In genomic region chr5:55481293-55481900, GRCh38 we compare ENCODE assay signal across 21 cellular contexts. TPM values are rescaled to one million over a fixed set of nuclear protein-coding genes. Genes with fewer than 3 reads are reported as not detected.
DNase-seq lines count a peak whose midpoint lies in the region; ATAC-seq and TF ChIP-seq lines count a peak whose summit lies in the region.
"Had no signal": no experiment of that assay in that cellular context is flagged by ENCODE, and none has a peak within 500 bp of the region (broad histone marks: within the 10 kb centered on the region; RNA-seq: fewer than 3 reads in every experiment).

No MANE protein-coding gene starts in this region.

- peaks cover 13% of the 10 kb centered on the region for H3K4me1 ChIP-seq in osteoblast (ENCODE audit: insufficient read depth, low read length)
- peaks cover 9% of the 10 kb centered on the region for H3K4me1 ChIP-seq in mesendoderm (ENCODE audit: control insufficient read depth, low read depth, low read length)
- no peaks in the 10 kb centered on the region for H3K4me1 ChIP-seq in uterus

- no CpG with 5 or more reads among the region's 3 CpGs for WGBS in mesendoderm (ENCODE audit: extremely low coverage, insufficient coverage, low lambda C conversion rate)

- TF ChIP-seq CTCF in osteoblast (IDR thresholded peaks at IDR 0.05; ENCODE audit: extremely low read depth, low read depth, low read length) (no peak), uterus (IDR thresholded peaks at IDR 0.05) (no peak)

- no peak overlapping the region for H2AK5ac ChIP-seq in mesendoderm (ENCODE audit: low read length)

- no peak for ATAC-seq in central memory CD8-positive, alpha-beta T cell (replicated peaks; ENCODE audit: extremely low read depth, poor library complexity, severe bottlenecking)
- no peak for ATAC-seq in HG03521 (IDR thresholded peaks at IDR 0.05; ENCODE audit: unreplicated experiment)
- ATAC-seq in HG03354 (IDR thresholded peaks at IDR 0.05; ENCODE audit: poor library complexity, severe bottlenecking, unreplicated experiment) = no peak
- ATAC-seq: heart right ventricle; pancreas; sciatic nerve; stimulated activated naive CD8-positive, alpha-beta T cell treated with anti-CD3 and anti-CD28 coated beads, Interleukin-15, Interleukin-2, amounts not matched to agents 100 U/mL and 50 U/mL, for 24 hours had no signal

- H3K9me3 ChIP-seq in osteoblast (ENCODE audit: low read depth, low read length) (no peaks in the 10 kb centered on the region), uterus (no peaks in the 10 kb centered on the region)
- H3K9me3 ChIP-seq: HAP-1, heart right ventricle, pancreas, tibial artery had no signal

- H3K36me3 ChIP-seq in osteoblast (ENCODE audit: insufficient read depth, low read length) (no peaks in the 10 kb centered on the region), mesendoderm (ENCODE audit: control insufficient read depth, insufficient read depth, low read length) (no peaks in the 10 kb centered on the region), uterus (no peaks in the 10 kb centered on the region)
- H3K36me3 ChIP-seq: HAP-1, pancreas had no signal

- intact Hi-C loops in uterus (cut with DNase I; ENCODE audit: low total_unique reads) = no loop called here

- no peak overlapping the region for H3K4ac ChIP-seq in mesendoderm (ENCODE audit: low read depth, low read length)

- H3K4me2 ChIP-seq in osteoblast (ENCODE audit: insufficient read depth, low read length) = peak overlapping the region; percentile 62
- no peak overlapping the region for H3K4me2 ChIP-seq in mesendoderm (ENCODE audit: low read length)

- H3K4me3 ChIP-seq in osteoblast (ENCODE audit: insufficient read depth, low read length) = no peak overlapping the region
- no peak overlapping the region for H3K4me3 ChIP-seq in mesendoderm (ENCODE audit: low read length)
- H3K4me3 ChIP-seq in uterus = no peak overlapping the region
- H3K4me3 ChIP-seq: HAP-1, heart right ventricle, pancreas, tibial artery had no signal

- no peak overlapping the region for H3K9ac ChIP-seq in mesendoderm (ENCODE audit: low read length)

- H3K18ac ChIP-seq in mesendoderm (ENCODE audit: low read length) = no peak overlapping the region

- H2BK120ac ChIP-seq in mesendoderm (ENCODE audit: low read depth, low read length) = no peak overlapping the region

- H3K79me1 ChIP-seq in mesendoderm (ENCODE audit: low read length) = peaks cover 5% of the 10 kb centered on the region

- no peak overlapping the region for H3K56ac ChIP-seq in mesendoderm (ENCODE audit: low read length)

- no peak for TF ChIP-seq POLR2A in uterus (IDR thresholded peaks at IDR 0.05)

- H4K8ac ChIP-seq in mesendoderm (ENCODE audit: low read depth, low read length) = no peak overlapping the region

- H3K23ac ChIP-seq in mesendoderm (ENCODE audit: low read length) = no peak overlapping the region

- no peak overlapping the region for H2BK5ac ChIP-seq in mesendoderm (ENCODE audit: low read length)

- H3K27me3 Mint-ChIP-seq in central memory CD8-positive, alpha-beta T cell = no peaks in the 10 kb centered on the region
- H3K27me3 Mint-ChIP-seq: activated CD4-positive, alpha-beta T cell treated with anti-CD3 and anti-CD28 coated beads, Interleukin-2, amount 10 ng/mL, durations not matched to agents 7 days and 5 days had no signal

- no peaks in the 10 kb centered on the region for H4K20me1 ChIP-seq in osteoblast (ENCODE audit: insufficient read depth, low read length)

- no peaks in the 10 kb centered on the region for H3K9me3 Mint-ChIP-seq in central memory CD8-positive, alpha-beta T cell
- H3K9me3 Mint-ChIP-seq: activated CD4-positive, alpha-beta T cell treated with anti-CD3 and anti-CD28 coated beads, Interleukin-2, amount 10 ng/mL, durations not matched to agents 7 days and 5 days had no signal

- H4K5ac ChIP-seq in mesendoderm (ENCODE audit: low read length) = no peak overlapping the region

- H3K4me3 Mint-ChIP-seq in central memory CD8-positive, alpha-beta T cell = no peak overlapping the region
- H3K4me3 Mint-ChIP-seq: activated CD4-positive, alpha-beta T cell treated with anti-CD3 and anti-CD28 coated beads, Interleukin-2, amount 10 ng/mL, durations not matched to agents 7 days and 5 days had no signal

- peak; percentile 14 for DNase-seq in ELR (ENCODE audit: low read depth)
- peak; percentile 94 for DNase-seq in NCI-H2171 treated with DMSO at 0.1 percent for 48 hours (lab: John Stamatoyannopoulos, UW)
- DNase-seq in central memory CD8-positive, alpha-beta T cell (ENCODE audit: low spot score in 2 of 2) = no peak
- no peak for DNase-seq in osteoblast (ENCODE audit: insufficient read length, low spot score, missing footprints)
- no peak for DNase-seq in mesendoderm
- no peak for DNase-seq in uterus
- DNase-seq: activated CD4-positive, alpha-beta T cell treated with anti-CD3 and anti-CD28 coated beads, Interleukin-2, amount 10 ng/mL, durations not matched to agents 7 days and 5 days; activated CD8-positive, alpha-beta memory T cell treated with anti-CD3 and anti-CD28 coated beads, Interleukin-2, amount 50 U/mL, for 4 hours; activated effector memory CD4-positive, alpha-beta T cell treated with Interleukin-2 at 50 U/mL for 16 hours; caudate nucleus; heart right ventricle; NCI-H2081; pancreas; SHP77; stimulated activated CD4-positive, alpha-beta T cell treated with anti-CD3 and anti-CD28 coated beads, Interleukin-1b, Interleukin-23, amount 100 ng/mL, for 48 hours; stimulated activated naive CD8-positive, alpha-beta T cell treated with anti-CD3 and anti-CD28 coated beads, Interleukin-15, Interleukin-2, amounts not matched to agents 100 U/mL and 50 U/mL, for 24 hours; tibial artery had no signal

- no peak overlapping the region for H2BK15ac ChIP-seq in mesendoderm (replicated peaks; ENCODE audit: low read depth)

- no peaks in the 10 kb centered on the region for H3K79me2 ChIP-seq in osteoblast (ENCODE audit: insufficient read depth, low read length)
- peaks cover 5% of the 10 kb centered on the region for H3K79me2 ChIP-seq in mesendoderm (ENCODE audit: control insufficient read depth, insufficient read depth, low read length)

- H3K27me3 ChIP-seq in osteoblast (ENCODE audit: insufficient read depth, low read length) (no peaks in the 10 kb centered on the region), mesendoderm (ENCODE audit: insufficient read depth, low read length, poor library complexity) (no peaks in the 10 kb centered on the region), uterus (no peaks in the 10 kb centered on the region)
- H3K27me3 ChIP-seq: heart right ventricle, pancreas, tibial artery had no signal

- no peaks in the 10 kb centered on the region for H3K4me1 Mint-ChIP-seq in central memory CD8-positive, alpha-beta T cell

- peak overlapping the region; percentile 52 for H3K27ac Mint-ChIP-seq in central memory CD8-positive, alpha-beta T cell (ENCODE audit: low read depth)
- H3K27ac Mint-ChIP-seq: activated CD4-positive, alpha-beta T cell treated with anti-CD3 and anti-CD28 coated beads, Interleukin-2, amount 10 ng/mL, durations not matched to agents 7 days and 5 days had no signal

- no peaks in the 10 kb centered on the region for H3K36me3 Mint-ChIP-seq in central memory CD8-positive, alpha-beta T cell (ENCODE audit: insufficient read depth)

- no peak overlapping the region for H2AFZ ChIP-seq in osteoblast (ENCODE audit: low read length)

- H3K27ac ChIP-seq in osteoblast (ENCODE audit: low read depth, low read length) (peak overlapping the region; percentile 47), mesendoderm (ENCODE audit: low read depth, low read length) (no peak overlapping the region), uterus (no peak overlapping the region)
- H3K27ac ChIP-seq: heart right ventricle, pancreas, tibial artery had no signal

RNA-seq across cellular contexts. Expression of gene PLPP1, which starts 53.4 kb away (rescaled TPM):
- 53.0 and 69.8 TPM in 2 replicates for total RNA-seq in osteoblast
- polyA plus RNA-seq in mesendoderm (2013, experiment 1 of 2) = 14.6 TPM
- 14.9 TPM for polyA plus RNA-seq in mesendoderm (2013, experiment 2 of 2)
- 100 to 1,000 TPM in 3 of 4 donors, 10 to 100 TPM in 1; 83.4 to 297 (median 175) TPM for total RNA-seq in uterus

Comparison
In these comparisons a context has a peak if more than half of its experiments do, and no peak if none do; other contexts are left out.
1. DNase-seq: peak in ELR (single experiment) and NCI-H2171 treated with DMSO at 0.1 percent for 48 hours (single experiment); none in central memory CD8-positive, alpha-beta T cell (0 of 2), osteoblast (single experiment), mesendoderm (single experiment) and uterus (0 of 2).